In the genomic region with DNA sequence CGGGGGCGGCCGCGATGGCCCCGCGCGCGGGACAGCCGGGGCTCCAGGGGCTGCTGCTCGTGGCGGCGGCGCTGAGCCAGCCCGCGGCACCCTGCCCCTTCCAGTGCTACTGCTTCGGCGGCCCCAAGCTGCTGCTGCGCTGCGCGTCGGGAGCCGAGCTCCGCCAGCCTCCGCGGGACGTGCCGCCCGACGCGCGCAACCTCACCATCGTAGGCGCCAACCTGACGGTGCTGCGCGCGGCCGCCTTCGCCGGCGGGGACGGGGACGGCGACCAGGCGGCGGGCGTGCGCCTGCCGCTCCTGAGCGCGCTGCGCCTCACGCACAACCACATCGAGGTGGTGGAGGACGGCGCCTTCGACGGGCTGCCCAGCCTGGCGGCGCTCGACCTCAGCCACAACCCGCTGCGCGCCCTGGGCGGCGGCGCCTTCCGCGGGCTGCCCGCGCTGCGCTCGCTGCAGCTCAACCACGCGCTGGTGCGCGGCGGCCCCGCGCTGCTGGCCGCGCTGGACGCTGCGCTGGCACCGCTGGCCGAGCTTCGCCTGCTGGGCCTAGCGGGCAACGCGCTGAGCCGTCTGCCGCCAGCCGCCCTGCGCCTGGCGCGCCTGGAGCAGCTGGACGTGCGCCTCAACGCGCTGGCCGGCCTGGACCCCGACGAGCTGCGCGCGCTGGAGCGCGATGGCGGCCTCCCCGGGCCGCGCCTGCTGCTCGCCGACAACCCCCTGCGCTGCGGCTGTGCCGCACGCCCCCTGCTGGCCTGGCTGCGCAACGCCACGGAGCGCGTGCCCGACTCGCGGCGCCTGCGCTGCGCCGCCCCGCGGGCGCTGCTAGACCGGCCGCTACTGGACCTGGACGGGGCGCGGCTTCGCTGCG, we compare ENCODE assay signal across 1 cellular context.
TF ChIP-seq lines count a peak whose summit lies in the region.

No MANE protein-coding gene starts in this region.

TF ChIP-seq in GM12878, 131 proteins besides CTCF, POLR2A, EP300 and RAD21 (continued from another document and continues in another):
- TF ChIP-seq BCLAF1 (IDR thresholded peaks at IDR 0.05) (no peak), ATF2 (IDR thresholded peaks at IDR 0.05; ENCODE audit: low read length) (no peak), SMAD5 (IDR thresholded peaks at IDR 0.05; ENCODE audit: low read depth) (no peak), HCFC1 (IDR thresholded peaks at IDR 0.05; ENCODE audit: low read length) (no peak), ZNF622 (IDR thresholded peaks at IDR 0.05) (no peak), NKRF (conservative IDR thresholded peaks at IDR 0.05) (no peak), DPF2 (IDR thresholded peaks at IDR 0.05) (0 out of 2 replicates have a peak, but pooled peaks have one; percentile 23), ZNF24 (IDR thresholded peaks at IDR 0.05) (no peak), STAT3 (IDR thresholded peaks at IDR 0.05; ENCODE audit: low read depth, low read length) (no peak), FOXM1 (IDR thresholded peaks at IDR 0.05; ENCODE audit: low read depth, low read length) (no peak), GATAD2B (conservative IDR thresholded peaks at IDR 0.05; ENCODE audit: low read depth) (peak; percentile 58), CHD4 (IDR thresholded peaks at IDR 0.05) (no peak), BACH1 (IDR thresholded peaks at IDR 0.05; ENCODE audit: borderline replicate concordance) (0 out of 2 replicates have a peak, but pooled peaks have one; percentile 36), SREBF1 (IDR thresholded peaks at IDR 0.05; ENCODE audit: low read length) (no peak), POLR2AphosphoS5 (IDR thresholded peaks at IDR 0.05; ENCODE audit: low read length) (no peak), CHD1 (IDR thresholded peaks at IDR 0.05; ENCODE audit: low read depth, low read length) (no peak), NR2C1 (IDR thresholded peaks at IDR 0.05) (no peak), CBX3 (IDR thresholded peaks at IDR 0.05; ENCODE audit: borderline replicate concordance, low read depth) (no peak), EGR1 (IDR thresholded peaks at IDR 0.05; ENCODE audit: borderline replicate concordance in 1 of 2, low read depth in 2 of 2, low read length in 2 of 2) (no peak), RUNX3 (IDR thresholded peaks at IDR 0.05; ENCODE audit: low read length) (no peak; the same call in 1 of the 2 replicates), HDAC6 (IDR thresholded peaks at IDR 0.05; ENCODE audit: unreplicated experiment) (peak; percentile 71), ZNF274 (IDR thresholded peaks at IDR 0.05; ENCODE audit: insufficient read depth, insufficient read length) (no peak), FOXK2 (IDR thresholded peaks at IDR 0.05) (no peak), IRF4 (IDR thresholded peaks at IDR 0.05; ENCODE audit: low read depth, low read length) (no peak), TCF12 (IDR thresholded peaks at IDR 0.05; ENCODE audit: low read depth, low read length) (no peak), NFXL1 (IDR thresholded peaks at IDR 0.05; ENCODE audit: borderline replicate concordance) (no peak), JUND (IDR thresholded peaks at IDR 0.05; ENCODE audit: low read depth, low read length) (no peak), ZNF384 (IDR thresholded peaks at IDR 0.05; ENCODE audit: borderline replicate concordance, low read depth, low read length) (no peak), RAD51 (IDR thresholded peaks at IDR 0.05) (no peak), SMAD1 (IDR thresholded peaks at IDR 0.05; ENCODE audit: low read depth, partially characterized antibody) (no peak), WRNIP1 (IDR thresholded peaks at IDR 0.05; ENCODE audit: borderline replicate concordance, low read depth, low read length) (no peak), GABPA (IDR thresholded peaks at IDR 0.05; ENCODE audit: low read depth) (no peak), KDM1A (IDR thresholded peaks at IDR 0.05; ENCODE audit: borderline replicate concordance) (no peak), MEF2B (IDR thresholded peaks at IDR 0.05; ENCODE audit: partially characterized antibody, poor library complexity, severe bottlenecking) (no peak), CEBPB (IDR thresholded peaks at IDR 0.05; ENCODE audit: borderline replicate concordance in 1 of 2, low read depth in 2 of 2, low read length in 2 of 2) (no peak), LARP7 (IDR thresholded peaks at IDR 0.05) (peak; percentile 74; the same call in 1 of the 2 replicates), YBX1 (IDR thresholded peaks at IDR 0.05) (no peak), CREB1 (IDR thresholded peaks at IDR 0.05; ENCODE audit: low read depth) (no peak), RFX5 (IDR thresholded peaks at IDR 0.05; ENCODE audit: low read depth, low read length) (no peak), SP1 (IDR thresholded peaks at IDR 0.05; ENCODE audit: low read depth, low read length) (no peak), ZNF687 (IDR thresholded peaks at IDR 0.05) (no peak), ZSCAN29 (IDR thresholded peaks at IDR 0.05) (no peak), ZBTB11 (CRISPR knock-in tag; IDR thresholded peaks at IDR 0.05) (no peak)
- TF ChIP-seq, protein P1, sequence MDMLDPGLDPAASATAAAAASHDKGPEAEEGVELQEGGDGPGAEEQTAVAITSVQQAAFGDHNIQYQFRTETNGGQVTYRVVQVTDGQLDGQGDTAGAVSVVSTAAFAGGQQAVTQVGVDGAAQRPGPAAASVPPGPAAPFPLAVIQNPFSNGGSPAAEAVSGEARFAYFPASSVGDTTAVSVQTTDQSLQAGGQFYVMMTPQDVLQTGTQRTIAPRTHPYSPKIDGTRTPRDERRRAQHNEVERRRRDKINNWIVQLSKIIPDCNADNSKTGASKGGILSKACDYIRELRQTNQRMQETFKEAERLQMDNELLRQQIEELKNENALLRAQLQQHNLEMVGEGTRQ (IDR thresholded peaks at IDR 0.05; ENCODE audit: borderline replicate concordance, low read depth, low read length), result no peak
- TF ChIP-seq, protein P2, sequence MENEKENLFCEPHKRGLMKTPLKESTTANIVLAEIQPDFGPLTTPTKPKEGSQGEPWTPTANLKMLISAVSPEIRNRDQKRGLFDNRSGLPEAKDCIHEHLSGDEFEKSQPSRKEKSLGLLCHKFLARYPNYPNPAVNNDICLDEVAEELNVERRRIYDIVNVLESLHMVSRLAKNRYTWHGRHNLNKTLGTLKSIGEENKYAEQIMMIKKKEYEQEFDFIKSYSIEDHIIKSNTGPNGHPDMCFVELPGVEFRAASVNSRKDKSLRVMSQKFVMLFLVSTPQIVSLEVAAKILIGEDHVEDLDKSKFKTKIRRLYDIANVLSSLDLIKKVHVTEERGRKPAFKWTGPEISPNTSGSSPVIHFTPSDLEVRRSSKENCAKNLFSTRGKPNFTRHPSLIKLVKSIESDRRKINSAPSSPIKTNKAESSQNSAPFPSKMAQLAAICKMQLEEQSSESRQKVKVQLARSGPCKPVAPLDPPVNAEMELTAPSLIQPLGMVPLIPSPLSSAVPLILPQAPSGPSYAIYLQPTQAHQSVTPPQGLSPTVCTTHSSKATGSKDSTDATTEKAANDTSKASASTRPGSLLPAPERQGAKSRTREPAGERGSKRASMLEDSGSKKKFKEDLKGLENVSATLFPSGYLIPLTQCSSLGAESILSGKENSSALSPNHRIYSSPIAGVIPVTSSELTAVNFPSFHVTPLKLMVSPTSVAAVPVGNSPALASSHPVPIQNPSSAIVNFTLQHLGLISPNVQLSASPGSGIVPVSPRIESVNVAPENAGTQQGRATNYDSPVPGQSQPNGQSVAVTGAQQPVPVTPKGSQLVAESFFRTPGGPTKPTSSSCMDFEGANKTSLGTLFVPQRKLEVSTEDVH (IDR thresholded peaks at IDR 0.05; ENCODE audit: low read depth, partially characterized antibody), result no peak
